Comparison of ENCODE assay signal across 1 cellular context in genomic region chr13:31201341-31202024, GRCh38.
TF ChIP-seq lines count a peak whose summit lies in the region.

No MANE protein-coding gene starts in this region.

TF ChIP-seq in HepG2, 621 proteins besides CTCF, POLR2A, EP300 and RAD21 (continued from another document):
- no peak for TF ChIP-seq ZBTB37 (CRISPR knock-in tag; IDR thresholded peaks at IDR 0.05)
- TF ChIP-seq E2F5 (CRISPR knock-in tag; conservative IDR thresholded peaks at IDR 0.05): no peak
